In the genomic region with DNA sequence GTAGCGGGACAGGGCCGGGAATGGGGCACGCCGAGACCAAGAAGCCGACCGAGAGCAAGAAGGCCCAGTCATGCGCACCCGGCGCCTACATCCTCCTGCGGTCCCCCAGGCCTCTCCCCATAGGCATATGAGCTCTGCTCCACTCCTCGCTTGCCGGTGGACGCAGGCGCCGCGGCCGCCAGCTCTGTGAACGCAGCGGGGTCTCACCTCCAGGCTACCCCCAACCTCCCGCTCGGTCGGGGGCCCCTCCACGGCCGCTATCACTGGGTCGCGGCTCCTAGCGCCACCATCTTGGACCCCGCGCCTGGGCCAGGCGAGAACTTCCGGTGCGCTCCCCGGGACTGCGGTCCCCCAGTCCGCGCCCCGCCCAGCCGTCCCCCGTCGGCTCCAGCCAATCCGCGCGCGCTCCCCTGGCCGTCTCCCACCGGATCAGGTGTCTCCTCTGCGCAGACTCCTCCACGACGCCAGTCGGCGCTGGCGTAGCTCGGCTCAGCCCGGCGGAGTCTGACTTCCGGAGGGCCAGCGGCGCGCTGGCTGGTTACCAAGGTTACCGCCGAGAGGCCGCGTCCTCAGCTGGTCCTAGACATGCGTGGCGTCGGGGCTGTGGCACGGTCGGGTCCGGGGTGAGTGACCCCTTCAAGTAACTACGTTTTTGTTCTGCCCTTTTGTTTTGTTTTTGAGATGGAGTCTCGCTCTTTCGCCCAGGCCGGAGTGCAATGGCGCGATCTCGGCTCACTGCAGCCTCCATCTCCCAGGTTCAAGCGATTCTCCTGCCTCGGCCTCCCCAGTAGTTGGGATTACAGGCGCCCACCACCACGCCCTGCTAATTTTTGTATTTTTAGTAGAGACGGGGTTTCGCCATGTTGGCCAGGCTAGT, we compare ENCODE assay signal across 8 cellular contexts. TPM values are rescaled to one million over a fixed set of nuclear protein-coding genes. Genes with fewer than 3 reads are reported as not detected.
DNase-seq lines count a peak whose midpoint lies in the region; ATAC-seq and TF ChIP-seq lines count a peak whose summit lies in the region.

A gene (minus strand): TSS at position 328 of the 877 bp plus-strand sequence. CDS start 7,612 bp downstream, outside the sequence.

- H3F3A ChIP-seq in PC-9 (ENCODE audit: insufficient read depth, low read depth), result peaks cover 12% of the 10 kb centered on the region; the same call in 1 of the 2 replicates

- peak within 1 kb of the TSS; percentile 80 for H3K4me2 ChIP-seq in PC-9

- CTCF ChIA-PET in PC-9 (lab: Charles Lee), result interaction anchor here (0.6 to 0.7 kb wide), 2 partner anchors 38 to 46 kb away, joined by 3 to 4 read pairs; no protein-coding TSS in a partner anchor

- H3K27ac ChIP-seq in PC-9, result peak within 1 kb of the TSS; percentile 22; the same call in 1 of the 2 replicates
- peak within 1 kb of the TSS; percentile 77 to 89 (median 86) for H3K27ac ChIP-seq in esophagus squamous epithelium

- peaks cover 16% of the 10 kb centered on the region for H3K79me2 ChIP-seq in PC-9 (ENCODE audit: low read depth)

- peaks cover 33% of the 10 kb centered on the region for H3K36me3 ChIP-seq in PC-9 (ENCODE audit: low read depth)
- peaks cover 0 to 34% (median 0%) of the 10 kb centered on the region in 3 donors for H3K36me3 ChIP-seq in esophagus squamous epithelium

- ATAC-seq in GM21717 (IDR thresholded peaks at IDR 0.05; ENCODE audit: unreplicated experiment), result peak; percentile 91

- H3K4me3 ChIP-seq in PC-9 (peak within 1 kb of the TSS; percentile 66), esophagus squamous epithelium (peak within 1 kb of the TSS; percentile 73 to 94 (median 84))

- H2AFZ ChIP-seq in PC-9, result peak within 1 kb of the TSS; percentile 98

- in situ Hi-C loops in KBM-7 (cut with MboI; ENCODE audit: low pct_unique_long_range_greater_than_20kb, low sequenced_read_pairs), result no loop called here

- H3K9me3 ChIP-seq in PC-9 (ENCODE audit: insufficient read depth, low read depth) (peaks cover 38% of the 10 kb centered on the region), esophagus squamous epithelium (peaks cover 0 to 33% (median 19%) of the 10 kb centered on the region in 3 donors)

- TF ChIP-seq CTCF in PC-9 (conservative IDR thresholded peaks at IDR 0.05) (peak; percentile 71), esophagus squamous epithelium (IDR thresholded peaks at IDR 0.05) (peak; percentile 50 to 75 (median 68))

- peaks cover 5% of the 10 kb centered on the region; the same call in 1 of the 2 replicates for H3K4me1 ChIP-seq in PC-9 (replicated peaks; ENCODE audit: insufficient read depth)
- peaks cover 4 to 23% (median 8%) of the 10 kb centered on the region in 3 donors for H3K4me1 ChIP-seq in esophagus squamous epithelium

- intact Hi-C loops in PC-9 (cut with micrococcal nuclease; ENCODE audit: unreplicated experiment) (loop anchor here (1.0 kb wide), 1 partner anchor 80 kb away; a partner anchor contains a TSS), esophagus squamous epithelium (cut with DNase I) (no loop called here)

- POLR2A ChIA-PET in PC-9 (lab: Charles Lee; ENCODE audit: unreplicated experiment), result interaction anchor here (0.5 to 0.6 kb wide), 4 partner anchors 79 to 482 kb away, joined by 3 to 6 read pairs (median 4); a partner anchor contains a TSS

- BruUV-seq in PC-9 (replicated peaks; lab: Mats Ljungman, UMichigan), result no TSS peak

- DNase-seq in DMS53 treated with DMSO at 0.1 percent for 48 hours (lab: John Stamatoyannopoulos, UW; ENCODE audit: unreplicated experiment) (peak; percentile 72), KBM-7 (peak; percentile 95), PC-9 (peak; percentile 89 to 98), esophagus squamous epithelium (lab: John Stamatoyannopoulos, UW) (peak; percentile 62), myocyte (ENCODE audit: low read depth) (peak; percentile 92)
- peak; percentile 97 to 98 for DNase-seq in activated T-cell treated with anti-CD3 and anti-CD28 coated beads, Interleukin-2, amount 50 U/mL, for 48 hours
- DNase-seq in stimulated activated CD8-positive, alpha-beta memory T cell treated with anti-CD3 and anti-CD28 coated beads, Interleukin-7, amount 100 ng/mL, for 4 hours (ENCODE audit: low read depth in 2 of 2), result peak; percentile 92 to 97

- no peaks in the 10 kb centered on the region for H4K20me1 ChIP-seq in PC-9 (ENCODE audit: insufficient read depth)

- 2 to 7% methylated on average over 29 to 42 of the region's 82 CpGs for WGBS in esophagus squamous epithelium, 2 donors

- TF ChIP-seq POLR2A in esophagus squamous epithelium (IDR thresholded peaks at IDR 0.05), result peak in 3 of 4 donors; percentile 19 to 56 (median 51)

- H3K9me2 ChIP-seq in PC-9 (ENCODE audit: insufficient read depth), result no peaks in the 10 kb centered on the region

- H3K27me3 ChIP-seq in PC-9 (ENCODE audit: insufficient read depth, low read depth), result no peaks in the 10 kb centered on the region
- H3K27me3 ChIP-seq in esophagus squamous epithelium, result no peaks in the 10 kb centered on the region

RNA-seq across cellular contexts. Expression of the gene that starts here (rescaled TPM):
- total RNA-seq in PC-9 (2021) (14.0 and 18.4 TPM in 2 replicates), esophagus squamous epithelium (10 to 100 TPM in 1 of 4 donors, 1 to 10 TPM in 3; 2.0 to 13.4 (median 5.1) TPM), myocyte (4.9 and 5.9 TPM in 2 replicates)
- 2.0 TPM for polyA plus RNA-seq in myocyte (2012)

Comparison
In these comparisons a context has a peak if more than half of its experiments do, and no peak if none do; other contexts are left out.
1. Peak in every context shown above with its lines: DNase-seq, ATAC-seq, H3K4me3 ChIP-seq and H3K27ac ChIP-seq.